Comparison of ENCODE assay signal across 8 cellular contexts in genomic region chr6:125888989-125889656, GRCh38.
A peak's percentile ranks its signal among the peaks of the same experiment; 100 is the strongest.
DNase-seq lines count a peak whose midpoint lies in the region; ATAC-seq and TF ChIP-seq lines count a peak whose summit lies in the region.

No MANE protein-coding gene starts in this region.

- no peaks in the 10 kb centered on the region for H3K27me3 ChIP-seq in upper lobe of right lung

- peaks cover 1% of the 10 kb centered on the region for H3K36me3 Mint-ChIP-seq in natural killer cell
- peaks cover 7% of the 10 kb centered on the region for H3K36me3 Mint-ChIP-seq in natural killer cell treated with Interleukin-12 subunit alpha and Interleukin-12 subunit beta and Interleukin-15 and Interleukin-18, amount 100 ng/mL, for 72 hours

- intact Hi-C loops in natural killer cell (cut with micrococcal nuclease) (no loop called here), upper lobe of right lung (cut with DNase I) (no loop called here)

- TF ChIP-seq CTCF in natural killer cell (IDR thresholded peaks at IDR 0.05) (peak; percentile 57), upper lobe of right lung (IDR thresholded peaks at IDR 0.05) (peak; percentile 54)

- no peak overlapping the region for H3K27ac ChIP-seq in upper lobe of right lung

- no peak overlapping the region for H3K4me3 Mint-ChIP-seq in natural killer cell
- no peak overlapping the region for H3K4me3 Mint-ChIP-seq in natural killer cell treated with Interleukin-12 subunit alpha and Interleukin-12 subunit beta and Interleukin-15 and Interleukin-18, amount 100 ng/mL, for 72 hours

- DNase-seq in natural killer cell (no peak), OCI-M1 (lab: John Stamatoyannopoulos, UW) (peak; percentile 72), fibroblast of gingiva (ENCODE audit: low read depth) (peak; percentile 16), upper lobe of right lung (no peak), NCI-H1436 treated with DMSO at 0.1 percent for 48 hours (lab: John Stamatoyannopoulos, UW) (no peak)
- no peak for DNase-seq in natural killer cell treated with Interleukin-12 subunit alpha and Interleukin-12 subunit beta and Interleukin-15 and Interleukin-18, amount 100 ng/mL, for 72 hours (ENCODE audit: low spot score)

- H3K4me3 ChIP-seq in upper lobe of right lung: no peak overlapping the region

- H3K4me1 Mint-ChIP-seq in natural killer cell: no peaks in the 10 kb centered on the region
- H3K4me1 Mint-ChIP-seq in natural killer cell treated with Interleukin-12 subunit alpha and Interleukin-12 subunit beta and Interleukin-15 and Interleukin-18, amount 100 ng/mL, for 72 hours (ENCODE audit: low read depth in 2 of 2): no peaks in the 10 kb centered on the region

- no peaks in the 10 kb centered on the region for H3K9me3 Mint-ChIP-seq in natural killer cell
- H3K9me3 Mint-ChIP-seq in natural killer cell treated with Interleukin-12 subunit alpha and Interleukin-12 subunit beta and Interleukin-15 and Interleukin-18, amount 100 ng/mL, for 72 hours: no peaks in the 10 kb centered on the region

- ATAC-seq in natural killer cell: no peak
- ATAC-seq in natural killer cell treated with Interleukin-12 subunit alpha and Interleukin-12 subunit beta and Interleukin-15 and Interleukin-18, amount 100 ng/mL, for 72 hours: no peak
- peak; percentile 83 for ATAC-seq in upper lobe of right lung
- no peak for ATAC-seq in GM18519 (IDR thresholded peaks at IDR 0.05; ENCODE audit: low FRiP score, unreplicated experiment)
- ATAC-seq in GM18502 (IDR thresholded peaks at IDR 0.05; ENCODE audit: poor library complexity, unreplicated experiment): no peak

- H3K36me3 ChIP-seq in upper lobe of right lung: peaks cover 78% of the 10 kb centered on the region

- H3K9me3 ChIP-seq in upper lobe of right lung: no peaks in the 10 kb centered on the region

- H3K27ac Mint-ChIP-seq in natural killer cell: no peak overlapping the region
- H3K27ac Mint-ChIP-seq in natural killer cell treated with Interleukin-12 subunit alpha and Interleukin-12 subunit beta and Interleukin-15 and Interleukin-18, amount 100 ng/mL, for 72 hours: no peak overlapping the region

- H3K27me3 Mint-ChIP-seq in natural killer cell (ENCODE audit: low read depth in 2 of 2): no peaks in the 10 kb centered on the region
- no peaks in the 10 kb centered on the region for H3K27me3 Mint-ChIP-seq in natural killer cell treated with Interleukin-12 subunit alpha and Interleukin-12 subunit beta and Interleukin-15 and Interleukin-18, amount 100 ng/mL, for 72 hours

- H3K4me1 ChIP-seq in upper lobe of right lung: no peaks in the 10 kb centered on the region

Comparison
In these comparisons a context has a peak if more than half of its experiments do, and no peak if none do; other contexts are left out.
1. DNase-seq: peak in OCI-M1 (single experiment) and fibroblast of gingiva (single experiment); none in natural killer cell (single experiment), natural killer cell treated with Interleukin-12 subunit alpha and Interleukin-12 subunit beta and Interleukin-15 and Interleukin-18, amount 100 ng/mL, for 72 hours (single experiment), upper lobe of right lung (single experiment) and NCI-H1436 treated with DMSO at 0.1 percent for 48 hours (single experiment).